Comparison of ENCODE assay signal across 9 cellular contexts in genomic region chr10:83007521-83007920, GRCh38.
"Had no signal": no experiment of that assay in that cellular context is flagged by ENCODE, and none has a peak within 500 bp of the region (broad histone marks: within the 10 kb centered on the region; RNA-seq: fewer than 3 reads in every experiment).

No MANE protein-coding gene starts in this region.

- H3K4me1 ChIP-seq: HAP-1 had no signal

- H3K9ac ChIP-seq: GM23248 had no signal

- H2AFZ ChIP-seq: GM23248, GM23338 had no signal

- H3K27ac ChIP-seq: GM23248 had no signal

- H3K9me3 ChIP-seq: HAP-1 had no signal

- H3K4me3 ChIP-seq: GM23248, GM23338, HAP-1 had no signal

- ATAC-seq: GM23338, HCT116 had no signal

- DNase-seq: GM23248, GOT3, H7, H9, HCEC 1CT, HFFc6 had no signal

- H3K36me3 ChIP-seq: HAP-1 had no signal

- H3K4me2 ChIP-seq: GM23338 had no signal
